16 cellular contexts compared by ENCODE assay signal in the genomic region with DNA sequence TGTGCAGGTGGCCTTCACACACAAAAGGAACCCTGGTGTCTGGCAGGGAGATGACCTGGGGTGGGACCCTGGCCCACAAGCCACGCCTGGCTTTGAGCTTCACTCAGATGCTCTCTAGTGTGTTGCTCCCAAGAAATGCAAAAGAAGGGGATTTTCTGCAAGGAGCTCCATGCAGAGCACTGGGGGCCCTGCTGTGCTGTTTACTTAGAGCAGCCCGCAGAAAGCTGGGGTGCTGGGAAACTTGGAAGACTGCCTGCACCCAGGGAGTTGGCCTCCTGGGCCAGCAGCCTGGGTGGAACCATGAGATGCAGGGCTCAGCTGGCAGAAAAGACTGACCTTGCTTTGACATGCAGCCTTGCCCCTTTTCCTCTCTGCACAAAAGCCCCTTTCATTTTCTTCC.
DNase-seq lines count a peak whose midpoint lies in the region; ATAC-seq lines count a peak whose summit lies in the region.
"Had no signal": no experiment of that assay in that cellular context is flagged by ENCODE, and none has a peak within 500 bp of the region (broad histone marks: within the 10 kb centered on the region; RNA-seq: fewer than 3 reads in every experiment).

No MANE protein-coding gene starts in this region.

- no peaks in the 10 kb centered on the region for H3K27me3 ChIP-seq in MG63
- H3K27me3 ChIP-seq: SJSA1 had no signal

- H3K4me3 ChIP-seq in MG63, result no peak overlapping the region
- H3K4me3 ChIP-seq: SJSA1 had no signal

- no peaks in the 10 kb centered on the region for H3K9me3 ChIP-seq in MG63
- H3K9me3 ChIP-seq: SJSA1 had no signal

- no peaks in the 10 kb centered on the region for H3K36me3 ChIP-seq in MG63
- H3K36me3 ChIP-seq: SJSA1 had no signal

- intact Hi-C loops in sciatic nerve (cut with DNase I), result no loop called here

- peak; percentile 32 for DNase-seq in DMS 273 (lab: John Stamatoyannopoulos, UW; ENCODE audit: unreplicated experiment)
- no peak for DNase-seq in DMS 273 treated with DMSO at 0.1 percent for 48 hours (lab: John Stamatoyannopoulos, UW)
- peak; percentile 59 for DNase-seq in MG63
- peak; percentile 1 for DNase-seq in cerebellar cortex (ENCODE audit: low spot score)
- DNase-seq in sciatic nerve (ENCODE audit: low spot score), result no peak
- DNase-seq in SHP77 (lab: John Stamatoyannopoulos, UW), result no peak
- DNase-seq: Calu3, DND-41, GDM1, KG1, NCI-H1105 treated with DMSO at 0.1 percent for 48 hours, NCI-H2029, NCI-H2171 treated with DMSO at 0.1 percent for 48 hours had no signal

- ATAC-seq in sciatic nerve (peak; percentile 24), GM18858 (IDR thresholded peaks at IDR 0.05; ENCODE audit: unreplicated experiment) (no peak), HG02884 (IDR thresholded peaks at IDR 0.05; ENCODE audit: unreplicated experiment) (no peak)

Comparison
In these comparisons a context has a peak if more than half of its experiments do, and no peak if none do; other contexts are left out.
1. DNase-seq: peak in DMS 273 (single experiment), MG63 (single experiment) and cerebellar cortex (single experiment); none in DMS 273 treated with DMSO at 0.1 percent for 48 hours (single experiment), sciatic nerve (single experiment) and SHP77 (0 of 2).